ENCODE assay signal across 15 cellular contexts in the genomic region with DNA sequence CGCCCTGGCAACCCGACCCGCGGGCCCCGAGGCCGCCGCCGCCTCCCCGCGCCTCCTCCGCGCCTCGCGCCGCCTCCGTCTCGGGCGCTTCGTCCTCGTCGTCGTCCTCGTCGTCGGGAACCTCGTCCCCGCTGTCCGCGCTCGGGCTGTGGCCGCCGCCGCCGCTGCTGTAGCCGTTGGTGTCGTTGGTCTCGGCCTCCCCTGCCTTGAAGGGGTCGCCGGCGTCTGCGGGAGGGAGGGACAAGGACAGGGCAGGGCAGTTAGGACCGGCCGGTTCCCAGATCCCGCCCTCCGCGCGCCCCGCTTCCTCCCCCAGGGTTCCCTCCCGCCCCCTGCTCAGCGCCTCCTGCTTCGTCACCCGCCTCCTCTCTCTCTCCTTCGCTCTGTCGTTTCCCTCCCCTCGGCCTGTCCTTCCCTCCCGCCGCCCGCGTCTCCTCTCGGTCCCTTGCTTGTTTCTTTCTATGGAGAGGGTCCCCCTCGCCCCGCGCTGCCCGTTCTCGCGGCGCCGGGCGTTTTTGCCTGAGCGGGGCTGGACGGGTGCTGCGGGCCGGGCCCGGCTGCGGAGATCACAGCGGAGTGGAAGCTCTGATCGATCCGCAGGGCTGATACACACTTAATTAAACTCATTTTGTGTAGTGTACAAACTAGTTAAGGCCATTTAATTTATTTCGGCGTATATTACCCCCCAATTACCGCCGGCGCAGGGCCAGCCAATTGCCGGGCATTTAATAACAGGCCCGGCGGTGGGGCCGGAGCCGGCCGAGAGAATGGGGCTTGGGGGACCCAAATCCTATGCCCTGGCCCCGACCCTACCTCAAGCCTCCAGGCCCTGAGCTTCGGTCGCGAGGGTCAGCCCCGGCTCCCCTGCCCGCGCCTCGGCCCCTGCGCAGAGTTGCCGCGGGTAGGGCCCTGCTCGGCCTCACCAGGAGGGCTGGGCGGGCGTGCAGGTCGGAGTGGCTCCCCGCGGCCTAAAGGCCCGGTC. TPM values are rescaled to one million over a fixed set of nuclear protein-coding genes. Genes with fewer than 3 reads are reported as not detected.
DNase-seq lines count a peak whose midpoint lies in the region; ATAC-seq and TF ChIP-seq lines count a peak whose summit lies in the region.
"Had no signal": no experiment of that assay in that cellular context is flagged by ENCODE, and none has a peak within 500 bp of the region (broad histone marks: within the 10 kb centered on the region; RNA-seq: fewer than 3 reads in every experiment).

No MANE protein-coding gene starts in this region.

- H3K4me3 ChIP-seq in right atrium auricular region: peak overlapping the region in 1 of 2 donors; percentile 20
- peak overlapping the region in 3 of 10 donors; percentile 3 to 16 (median 6) for H3K4me3 ChIP-seq in heart right ventricle
- H3K4me3 ChIP-seq in left lung: no peak overlapping the region
- H3K4me3 ChIP-seq in vagina: peak overlapping the region; percentile 11 to 31
- H3K4me3 ChIP-seq in naive thymus-derived CD4-positive, alpha-beta T cell (ENCODE audit: low read length): no peak overlapping the region

- peaks cover 0 to 8% (median 0%) of the 10 kb centered on the region in 5 donors for H3K36me3 Mint-ChIP-seq in naive thymus-derived CD4-positive, alpha-beta T cell
- H3K36me3 Mint-ChIP-seq: immature natural killer cell had no signal

- H3K36me3 ChIP-seq in right atrium auricular region (no peaks in the 10 kb centered on the region), heart right ventricle (no peaks in the 10 kb centered on the region), left lung (no peaks in the 10 kb centered on the region), vagina (no peaks in the 10 kb centered on the region)
- no peaks in the 10 kb centered on the region for H3K36me3 ChIP-seq in naive thymus-derived CD4-positive, alpha-beta T cell (ENCODE audit: control insufficient read depth in 2 of 3, insufficient read depth in 3 of 3, low read length in 3 of 3)

- peak; percentile 16 for DNase-seq in right atrium auricular region (ENCODE audit: low spot score)
- no peak for DNase-seq in heart right ventricle
- DNase-seq in activated CD8-positive, alpha-beta memory T cell treated with anti-CD3 and anti-CD28 coated beads, Interleukin-2, amount 50 U/mL, for 48 hours: peak; percentile 57
- DNase-seq in left lung: peak; percentile 21 to 62
- DNase-seq in vagina (ENCODE audit: extremely low spot score in 2 of 2): no peak
- DNase-seq in UCSD-AML1 (lab: John Stamatoyannopoulos, UW; ENCODE audit: unreplicated experiment): no peak
- DNase-seq in naive thymus-derived CD4-positive, alpha-beta T cell: no peak
- DNase-seq: central memory CD4-positive, alpha-beta T cell; immature natural killer cell; NCI-H2029 treated with DMSO at 0.1 percent for 48 hours; stimulated activated CD4-positive, alpha-beta T cell treated with anti-CD3 and anti-CD28 coated beads, Interleukin-12 subunit alpha, Interleukin-12 subunit beta, amount 100 ng/mL, for 4 hours; stimulated activated CD8-positive, alpha-beta memory T cell treated with anti-CD3 and anti-CD28 coated beads, Interleukin-4, amount 100 ng/mL, for 48 hours had no signal

- peaks cover 4 to 14% (median 7%) of the 10 kb centered on the region in 7 donors for H3K4me1 Mint-ChIP-seq in naive thymus-derived CD4-positive, alpha-beta T cell
- H3K4me1 Mint-ChIP-seq: immature natural killer cell had no signal

- peaks cover 24 to 79% of the 10 kb centered on the region in 2 donors for H3K27me3 ChIP-seq in right atrium auricular region
- H3K27me3 ChIP-seq in heart right ventricle: peaks cover 62 to 100% (median 91%) of the 10 kb centered on the region in 7 donors
- H3K27me3 ChIP-seq in left lung: peaks cover 77 to 97% of the 10 kb centered on the region in 2 donors
- H3K27me3 ChIP-seq in vagina: peaks cover 52% of the 10 kb centered on the region
- H3K27me3 ChIP-seq in naive thymus-derived CD4-positive, alpha-beta T cell (ENCODE audit: control insufficient read depth in 2 of 2, insufficient read depth in 2 of 2, low read length in 2 of 2): peaks cover 0 to 9% of the 10 kb centered on the region in 2 donors

- peaks cover 0 to 5% (median 0%) of the 10 kb centered on the region in 11 donors for H3K9me3 Mint-ChIP-seq in naive thymus-derived CD4-positive, alpha-beta T cell
- H3K9me3 Mint-ChIP-seq: CD4-positive, alpha-beta T cell had no signal

- intact Hi-C loops in heart right ventricle (cut with DNase I) (no loop called here), left lung (cut with DNase I) (no loop called here), vagina (cut with DNase I) (no loop called here)
- intact Hi-C loops in naive thymus-derived CD4-positive, alpha-beta T cell (cut with micrococcal nuclease): no loop called here

- H3K9me3 ChIP-seq in right atrium auricular region (no peaks in the 10 kb centered on the region), heart right ventricle (peaks cover 0 to 5% (median 0%) of the 10 kb centered on the region in 11 donors), left lung (peaks cover 0 to 7% of the 10 kb centered on the region in 2 donors), vagina (no peaks in the 10 kb centered on the region)
- H3K9me3 ChIP-seq in naive thymus-derived CD4-positive, alpha-beta T cell (ENCODE audit: control insufficient read depth in 2 of 3, low read length in 3 of 3): peaks cover 0 to 3% (median 0%) of the 10 kb centered on the region in 3 experiments

- POLR2A ChIA-PET in naive thymus-derived CD4-positive, alpha-beta T cell (lab: Charles Lee): no interaction called here

- H3K4me1 ChIP-seq in right atrium auricular region: peaks cover 0 to 46% of the 10 kb centered on the region in 2 donors
- peaks cover 0 to 42% (median 27%) of the 10 kb centered on the region in 9 donors for H3K4me1 ChIP-seq in heart right ventricle
- H3K4me1 ChIP-seq in left lung: peaks cover 0 to 9% of the 10 kb centered on the region in 2 donors
- H3K4me1 ChIP-seq in vagina: peaks cover 46% of the 10 kb centered on the region
- no peaks in the 10 kb centered on the region for H3K4me1 ChIP-seq in naive thymus-derived CD4-positive, alpha-beta T cell (ENCODE audit: control insufficient read depth in 2 of 2, insufficient read depth in 2 of 2, low read length in 2 of 2)

- WGBS in heart right ventricle, 2 donors: 5% methylated on average over 99 to 107 of the region's 107 CpGs

- peak overlapping the region in 1 of 9 donors; percentile 72 for H3K27ac Mint-ChIP-seq in naive thymus-derived CD4-positive, alpha-beta T cell
- H3K27ac Mint-ChIP-seq: CD4-positive, alpha-beta T cell; immature natural killer cell had no signal

- TF ChIP-seq POLR2A in vagina (IDR thresholded peaks at IDR 0.05): no peak

- TF ChIP-seq CTCF in right atrium auricular region (IDR thresholded peaks at IDR 0.05): no peak
- no peak for TF ChIP-seq CTCF in heart right ventricle (IDR thresholded peaks at IDR 0.05)
- TF ChIP-seq CTCF in left lung (IDR thresholded peaks at IDR 0.05): no peak
- no peak for TF ChIP-seq CTCF in vagina (IDR thresholded peaks at IDR 0.05)

- CTCF ChIA-PET in naive thymus-derived CD4-positive, alpha-beta T cell (lab: Charles Lee): interaction anchor here (0.9 kb wide), 1 partner anchor 343 kb away, joined by 3 read pairs; no protein-coding TSS in a partner anchor

- ATAC-seq in heart right ventricle (no peak), left lung (no peak), HG03039 (IDR thresholded peaks at IDR 0.05; ENCODE audit: unreplicated experiment) (no peak)
- ATAC-seq in naive thymus-derived CD4-positive, alpha-beta T cell: no peak
- ATAC-seq: esophagus mucosa had no signal

- H3K27me3 Mint-ChIP-seq in naive thymus-derived CD4-positive, alpha-beta T cell: peaks cover 11 to 49% (median 22%) of the 10 kb centered on the region in 5 donors

- peak overlapping the region in 4 of 10 donors; percentile 15 to 75 (median 44) for H3K4me3 Mint-ChIP-seq in naive thymus-derived CD4-positive, alpha-beta T cell
- H3K4me3 Mint-ChIP-seq: CD4-positive, alpha-beta T cell; immature natural killer cell had no signal

- H3K27ac ChIP-seq in right atrium auricular region (no peak overlapping the region), heart right ventricle (no peak overlapping the region), left lung (no peak overlapping the region), vagina (no peak overlapping the region)
- no peak overlapping the region for H3K27ac ChIP-seq in naive thymus-derived CD4-positive, alpha-beta T cell (ENCODE audit: low read depth, low read length)

RNA-seq across cellular contexts. Expression of gene NKX1-1, which starts 2.4 kb away (rescaled TPM):
- not detected for total RNA-seq in right atrium auricular region
- total RNA-seq in heart right ventricle: not detected
- not detected for polyA plus RNA-seq in heart right ventricle
- not detected for total RNA-seq in left lung
- not detected for total RNA-seq in vagina
- not detected for total RNA-seq in naive thymus-derived CD4-positive, alpha-beta T cell
- polyA plus RNA-seq in naive thymus-derived CD4-positive, alpha-beta T cell: not detected
- total RNA-seq: CD4-positive, alpha-beta T cell; esophagus mucosa had no signal
- polyA plus RNA-seq: immature natural killer cell had no signal

RNA-seq across cellular contexts. Expression of gene UVSSA, which starts 56.9 kb away (rescaled TPM):
- total RNA-seq in right atrium auricular region (1 to 10 TPM; 4.4 to 7.5 TPM), heart right ventricle (1 to 10 TPM; 5.2 to 8.3 (median 6.6) TPM), left lung (10 to 100 TPM; 33.0 to 36.6 TPM), vagina (25.5 TPM)
- 10 to 100 TPM in 1 of 2 donors, 1 to 10 TPM in 1; 2.4 to 11.9 TPM for polyA plus RNA-seq in heart right ventricle
- 10 to 100 TPM; 29.5 to 44.1 (median 39.7) TPM for total RNA-seq in naive thymus-derived CD4-positive, alpha-beta T cell
- polyA plus RNA-seq in naive thymus-derived CD4-positive, alpha-beta T cell: 1 to 10 TPM; 3.2 to 9.1 TPM

Comparison
In these comparisons a context has a peak if more than half of its experiments do, and no peak if none do; other contexts are left out.
1. DNase-seq: peak in right atrium auricular region (single experiment), activated CD8-positive, alpha-beta memory T cell treated with anti-CD3 and anti-CD28 coated beads, Interleukin-2, amount 50 U/mL, for 48 hours (single experiment) and left lung (2 of 2); none in heart right ventricle (0 of 2), vagina (0 of 2), UCSD-AML1 (single experiment) and naive thymus-derived CD4-positive, alpha-beta T cell (0 of 9).
2. H3K4me3 ChIP-seq: peak in vagina (2 of 2); none in left lung (0 of 2) and naive thymus-derived CD4-positive, alpha-beta T cell (single experiment).